ENCODE assay signal across 16 cellular contexts in the genomic region with DNA sequence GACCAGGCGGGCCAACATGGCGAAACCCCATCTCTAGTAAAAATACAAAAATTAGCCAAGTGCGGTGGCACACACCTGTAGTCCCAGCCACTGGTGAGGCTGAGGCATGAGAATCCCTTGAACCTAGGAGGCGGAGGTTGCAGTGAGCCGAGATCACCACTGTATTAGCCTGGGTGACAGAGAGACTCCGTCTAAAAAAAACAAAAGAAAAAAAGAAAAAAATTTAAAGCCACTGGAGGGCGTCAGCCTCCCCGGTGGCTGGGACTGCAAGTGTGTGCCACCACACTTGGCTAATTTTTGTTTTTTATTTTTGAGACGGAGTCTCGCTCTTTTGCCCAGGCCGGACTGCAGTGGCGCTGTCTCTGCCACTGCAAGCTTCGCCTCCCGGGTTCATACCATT. TPM values are rescaled to one million over a fixed set of nuclear protein-coding genes. Genes with fewer than 3 reads are reported as not detected.
DNase-seq lines count a peak whose midpoint lies in the region; ATAC-seq and TF ChIP-seq lines count a peak whose summit lies in the region.
"Had no signal": no experiment of that assay in that cellular context is flagged by ENCODE, and none has a peak within 500 bp of the region (broad histone marks: within the 10 kb centered on the region; RNA-seq: fewer than 3 reads in every experiment).

No MANE protein-coding gene starts in this region.

- no peaks in the 10 kb centered on the region for H3K27me3 Mint-ChIP-seq in stimulated activated naive CD8-positive, alpha-beta T cell treated with anti-CD3 and anti-CD28 coated beads, Interleukin-15, amount 100 ng/mL, for 72 hours
- H3K27me3 Mint-ChIP-seq in activated naive CD8-positive, alpha-beta T cell treated with anti-CD3 and anti-CD28 coated beads, Interleukin-2, amount 50 U/mL, for 24 hours = no peaks in the 10 kb centered on the region
- H3K27me3 Mint-ChIP-seq in stimulated activated naive B cell treated with anti-CD40 and anti-IgM and Interleukin-4, amounts not matched to agents 10 μg/mL and 1 μg/mL and 100 μg/mL, for 72 hours = no peaks in the 10 kb centered on the region
- H3K27me3 Mint-ChIP-seq: naive thymus-derived CD8-positive, alpha-beta T cell had no signal

- no peak for TF ChIP-seq CTCF in OCI-LY7 (conservative IDR thresholded peaks at IDR 0.05; ENCODE audit: low read length)

- peak overlapping the region; percentile 26 for H3K27ac ChIP-seq in OCI-LY7 (ENCODE audit: low read depth, low read length, poor library complexity, severe bottlenecking)
- H3K27ac ChIP-seq: HL-60, skin epidermis had no signal

- peaks cover 37% of the 10 kb centered on the region for H3K4me1 Mint-ChIP-seq in stimulated activated naive CD8-positive, alpha-beta T cell treated with anti-CD3 and anti-CD28 coated beads, Interleukin-15, amount 100 ng/mL, for 72 hours
- peaks cover 31% of the 10 kb centered on the region for H3K4me1 Mint-ChIP-seq in activated naive CD8-positive, alpha-beta T cell treated with anti-CD3 and anti-CD28 coated beads, Interleukin-2, amount 50 U/mL, for 24 hours
- H3K4me1 Mint-ChIP-seq in stimulated activated naive B cell treated with anti-CD40 and anti-IgM and Interleukin-4, amounts not matched to agents 10 μg/mL and 1 μg/mL and 100 μg/mL, for 72 hours = peaks cover 22 to 34% of the 10 kb centered on the region in 2 donors

- no peak overlapping the region for H3K4me3 ChIP-seq in OCI-LY7 (ENCODE audit: low read depth, low read length, poor library complexity, severe bottlenecking)
- H3K4me3 ChIP-seq: skin epidermis had no signal

- H4K20me1 ChIP-seq in OCI-LY7 (ENCODE audit: insufficient read depth, low read length) = peaks cover 7% of the 10 kb centered on the region; the same call in 1 of the 2 replicates

- peak overlapping the region; percentile 12 to 73 for H3K4me3 Mint-ChIP-seq in stimulated activated naive CD8-positive, alpha-beta T cell treated with anti-CD3 and anti-CD28 coated beads, Interleukin-15, amount 100 ng/mL, for 72 hours
- no peak overlapping the region for H3K4me3 Mint-ChIP-seq in activated naive CD8-positive, alpha-beta T cell treated with anti-CD3 and anti-CD28 coated beads, Interleukin-2, amount 50 U/mL, for 24 hours
- H3K4me3 Mint-ChIP-seq in stimulated activated naive B cell treated with anti-CD40 and anti-IgM and Interleukin-4, amounts not matched to agents 10 μg/mL and 1 μg/mL and 100 μg/mL, for 72 hours = no peak overlapping the region
- H3K4me3 Mint-ChIP-seq: naive thymus-derived CD8-positive, alpha-beta T cell had no signal

- peaks cover 13% of the 10 kb centered on the region for H3K36me3 ChIP-seq in OCI-LY7 (ENCODE audit: insufficient read depth, low read length)

- peaks cover 8% of the 10 kb centered on the region for H3K36me3 Mint-ChIP-seq in activated naive CD8-positive, alpha-beta T cell treated with anti-CD3 and anti-CD28 coated beads, Interleukin-2, amount 50 U/mL, for 24 hours (ENCODE audit: low read depth)
- peaks cover 6 to 9% of the 10 kb centered on the region in 2 donors for H3K36me3 Mint-ChIP-seq in stimulated activated naive B cell treated with anti-CD40 and anti-IgM and Interleukin-4, amounts not matched to agents 10 μg/mL and 1 μg/mL and 100 μg/mL, for 72 hours

- no peaks in the 10 kb centered on the region for H3K9me3 ChIP-seq in OCI-LY7 (ENCODE audit: low read length)

- H2AFZ ChIP-seq in OCI-LY7 (ENCODE audit: low read length) = no peak overlapping the region

- no TSS peak for BruUV-seq in OCI-LY7 (replicated peaks; lab: Mats Ljungman, UMichigan)

- H3K79me2 ChIP-seq in OCI-LY7 (ENCODE audit: insufficient read depth, low read depth, low read length) = peaks cover 68% of the 10 kb centered on the region

- POLR2A ChIA-PET in OCI-LY7 (lab: Charles Lee) = no interaction called here

- no peak overlapping the region for H3K4me2 ChIP-seq in OCI-LY7 (ENCODE audit: low read length)

- intact Hi-C loops in OCI-LY7 (cut with micrococcal nuclease; ENCODE audit: unreplicated experiment) = no loop called here

- no peak for ATAC-seq in stimulated activated naive CD8-positive, alpha-beta T cell treated with anti-CD3 and anti-CD28 coated beads, Interleukin-15, amount 100 ng/mL, for 72 hours
- no peak for ATAC-seq in stimulated activated naive CD8-positive, alpha-beta T cell treated with anti-CD3 and anti-CD28 coated beads, Interleukin-15, Interleukin-2, amounts not matched to agents 100 U/mL and 50 U/mL, for 24 hours
- no peak for ATAC-seq in activated naive CD8-positive, alpha-beta T cell treated with anti-CD3 and anti-CD28 coated beads, Interleukin-2, amount 50 U/mL, for 24 hours
- peak in 1 of 2 donors; percentile 31 for ATAC-seq in stimulated activated naive B cell treated with anti-CD40 and anti-IgM and Interleukin-4, amounts not matched to agents 10 μg/mL and 1 μg/mL and 100 μg/mL, for 72 hours (replicated peaks)
- no peak for ATAC-seq in HG02852 (IDR thresholded peaks at IDR 0.05; ENCODE audit: unreplicated experiment)
- ATAC-seq: naive thymus-derived CD8-positive, alpha-beta T cell had no signal

- no peaks in the 10 kb centered on the region for H3K9me3 Mint-ChIP-seq in stimulated activated naive CD8-positive, alpha-beta T cell treated with anti-CD3 and anti-CD28 coated beads, Interleukin-15, amount 100 ng/mL, for 72 hours
- H3K9me3 Mint-ChIP-seq in activated naive CD8-positive, alpha-beta T cell treated with anti-CD3 and anti-CD28 coated beads, Interleukin-2, amount 50 U/mL, for 24 hours = no peaks in the 10 kb centered on the region
- no peaks in the 10 kb centered on the region for H3K9me3 Mint-ChIP-seq in stimulated activated naive B cell treated with anti-CD40 and anti-IgM and Interleukin-4, amounts not matched to agents 10 μg/mL and 1 μg/mL and 100 μg/mL, for 72 hours
- H3K9me3 Mint-ChIP-seq: naive thymus-derived CD8-positive, alpha-beta T cell had no signal

- CTCF ChIA-PET in OCI-LY7 (lab: Charles Lee; ENCODE audit: unreplicated experiment) = no interaction called here

- no peaks in the 10 kb centered on the region for H3K9me2 ChIP-seq in OCI-LY7 (ENCODE audit: insufficient read depth, low read length)

- no peak overlapping the region for H3K27ac Mint-ChIP-seq in stimulated activated naive CD8-positive, alpha-beta T cell treated with anti-CD3 and anti-CD28 coated beads, Interleukin-15, amount 100 ng/mL, for 72 hours
- H3K27ac Mint-ChIP-seq in activated naive CD8-positive, alpha-beta T cell treated with anti-CD3 and anti-CD28 coated beads, Interleukin-2, amount 50 U/mL, for 24 hours = peak overlapping the region; percentile 83
- peak overlapping the region; percentile 15 for H3K27ac Mint-ChIP-seq in stimulated activated naive B cell treated with anti-CD40 and anti-IgM and Interleukin-4, amounts not matched to agents 10 μg/mL and 1 μg/mL and 100 μg/mL, for 72 hours

- peaks cover 22% of the 10 kb centered on the region for H3K4me1 ChIP-seq in OCI-LY7 (ENCODE audit: insufficient read depth, low read length, poor library complexity, severe bottlenecking)

- no peak for DNase-seq in stimulated activated naive CD8-positive, alpha-beta T cell treated with anti-CD3 and anti-CD28 coated beads, Interleukin-15, amount 100 ng/mL, for 72 hours
- no peak for DNase-seq in stimulated activated naive CD8-positive, alpha-beta T cell treated with anti-CD3 and anti-CD28 coated beads, Interleukin-15, Interleukin-2, amounts not matched to agents 100 U/mL and 50 U/mL, for 24 hours
- DNase-seq in OCI-LY7 (ENCODE audit: low spot score) = no peak
- no peak for DNase-seq in activated naive CD8-positive, alpha-beta T cell treated with anti-CD3 and anti-CD28 coated beads, Interleukin-2, amount 50 U/mL, for 24 hours
- no peak for DNase-seq in stimulated activated naive B cell treated with anti-CD40 and anti-IgM and Interleukin-4, amounts not matched to agents 10 μg/mL and 1 μg/mL and 100 μg/mL, for 72 hours
- no peak for DNase-seq in DMS53 (lab: John Stamatoyannopoulos, UW)
- no peak for DNase-seq in hypothalamus (lab: John Stamatoyannopoulos, UW)
- DNase-seq: caudate nucleus; COR-L47; head of caudate nucleus; naive thymus-derived CD8-positive, alpha-beta T cell; NCI-H1105 treated with DMSO at 0.1 percent for 48 hours; stimulated activated CD4-positive, alpha-beta T cell treated with anti-CD3 and anti-CD28 coated beads, Interleukin-4, amount 100 ng/mL, for 24 hours had no signal

RNA-seq across cellular contexts. Expression of gene RTF1, which starts 7.9 kb away (rescaled TPM):
- total RNA-seq in OCI-LY7 (2014; rRNA removed; shearing (Covaris generic)) = 28.6 and 35.9 TPM in 2 replicates
- 46.9 and 59.9 TPM in 2 replicates for total RNA-seq in OCI-LY7 (2022)

RNA-seq across cellular contexts. Expression of gene NDUFAF1, which starts 22.5 kb away (rescaled TPM):
- 14.9 and 15.9 TPM in 2 replicates for total RNA-seq in OCI-LY7 (2014; rRNA removed; shearing (Covaris generic))
- total RNA-seq in OCI-LY7 (2022) = 21.0 and 22.0 TPM in 2 replicates

Comparison
In these comparisons a context has a peak if more than half of its experiments do, and no peak if none do; other contexts are left out.
1. H3K27ac Mint-ChIP-seq: peak in activated naive CD8-positive, alpha-beta T cell treated with anti-CD3 and anti-CD28 coated beads, Interleukin-2, amount 50 U/mL, for 24 hours (single experiment) and stimulated activated naive B cell treated with anti-CD40 and anti-IgM and Interleukin-4, amounts not matched to agents 10 μg/mL and 1 μg/mL and 100 μg/mL, for 72 hours (single experiment); none in stimulated activated naive CD8-positive, alpha-beta T cell treated with anti-CD3 and anti-CD28 coated beads, Interleukin-15, amount 100 ng/mL, for 72 hours (0 of 2).
2. H3K4me3 Mint-ChIP-seq: peak in stimulated activated naive CD8-positive, alpha-beta T cell treated with anti-CD3 and anti-CD28 coated beads, Interleukin-15, amount 100 ng/mL, for 72 hours (2 of 2); none in activated naive CD8-positive, alpha-beta T cell treated with anti-CD3 and anti-CD28 coated beads, Interleukin-2, amount 50 U/mL, for 24 hours (single experiment) and stimulated activated naive B cell treated with anti-CD40 and anti-IgM and Interleukin-4, amounts not matched to agents 10 μg/mL and 1 μg/mL and 100 μg/mL, for 72 hours (0 of 2).